9 cellular contexts compared by ENCODE assay signal in the genomic region with DNA sequence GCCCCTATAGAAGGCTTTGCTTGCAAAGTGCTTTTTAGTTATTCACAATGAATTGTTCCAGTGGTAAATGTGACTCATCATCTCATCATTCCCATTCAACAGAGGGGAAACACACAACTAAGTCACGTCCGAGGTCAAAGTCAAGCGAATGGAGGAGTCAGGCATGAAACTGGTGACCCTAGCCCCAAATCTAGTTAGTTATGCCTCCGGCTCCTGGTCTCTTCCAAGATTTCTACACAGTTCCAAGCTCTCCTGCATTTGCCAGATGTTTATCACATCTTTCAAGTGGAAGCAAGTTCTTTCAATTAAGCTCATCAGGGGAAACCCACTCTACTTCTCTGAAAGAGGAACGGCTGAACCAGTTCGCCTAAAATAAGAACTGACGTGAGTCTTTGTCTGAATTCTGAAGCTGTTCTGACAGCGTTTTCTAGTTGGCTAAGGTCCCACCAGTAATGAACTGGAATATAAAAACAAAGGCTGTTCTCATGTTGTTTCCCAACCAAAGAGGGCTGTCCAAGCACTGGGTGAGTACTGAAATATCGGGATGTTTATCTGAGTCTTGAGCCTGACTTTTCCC.
A peak's percentile ranks its signal among the peaks of the same experiment; 100 is the strongest.
DNase-seq lines count a peak whose midpoint lies in the region; ATAC-seq and TF ChIP-seq lines count a peak whose summit lies in the region.
"Had no signal": no experiment of that assay in that cellular context is flagged by ENCODE, and none has a peak within 500 bp of the region (broad histone marks: within the 10 kb centered on the region; RNA-seq: fewer than 3 reads in every experiment).

No MANE protein-coding gene starts in this region.

- DNase-seq in GM13976 (ENCODE audit: low spot score) (peak; percentile 71), RWPE2 (ENCODE audit: low spot score) (no peak), iris pigment epithelial cell (ENCODE audit: low read depth) (peak; percentile 31), NCI-H526 (lab: John Stamatoyannopoulos, UW) (no peak), BE2C (no peak)
- DNase-seq: naive B cell had no signal

- H3K4me3 ChIP-seq in RWPE2 (ENCODE audit: severe bottlenecking) (no peak overlapping the region), BE2C (ENCODE audit: low read depth, low read length) (no peak overlapping the region)

- in situ Hi-C loops in GM13976 (cut with MboI; ENCODE audit: low sequenced_read_pairs, unreplicated experiment), result no loop called here

- peak; percentile 83 for ATAC-seq in GM21786 (IDR thresholded peaks at IDR 0.05; ENCODE audit: unreplicated experiment)
- ATAC-seq in RWPE2 (ENCODE audit: low read depth), result peak; percentile 33; the same call in 2 of the 3 replicates
- ATAC-seq in HG03025 (IDR thresholded peaks at IDR 0.05; ENCODE audit: low FRiP score, unreplicated experiment), result no peak
- ATAC-seq in GM21423 (IDR thresholded peaks at IDR 0.05; ENCODE audit: unreplicated experiment), result no peak

- H3K9me3 ChIP-seq in RWPE2 (ENCODE audit: severe bottlenecking) (no peaks in the 10 kb centered on the region), BE2C (no peaks in the 10 kb centered on the region)

- H3K27me3 ChIP-seq in RWPE2 (ENCODE audit: insufficient read depth, poor library complexity, severe bottlenecking) (no peaks in the 10 kb centered on the region), BE2C (peaks cover 5% of the 10 kb centered on the region; the same call in 1 of the 2 replicates)

- no peak for TF ChIP-seq CTCF in GM13976 (IDR thresholded peaks at IDR 0.05; ENCODE audit: borderline replicate concordance, control extremely low read depth, extremely low read depth, insufficient read depth, missing control alignments)
- TF ChIP-seq CTCF in RWPE2 (IDR thresholded peaks at IDR 0.05; ENCODE audit: poor library complexity, severe bottlenecking), result no peak
- no peak for TF ChIP-seq CTCF in BE2C (IDR thresholded peaks at IDR 0.05; ENCODE audit: low read depth, low read length)

- H3K36me3 ChIP-seq in RWPE2 (ENCODE audit: low read depth) (no peaks in the 10 kb centered on the region), BE2C (no peaks in the 10 kb centered on the region)

- H3K27ac ChIP-seq in RWPE2 (ENCODE audit: poor library complexity, severe bottlenecking), result peak overlapping the region; percentile 20

- H3K4me1 ChIP-seq in RWPE2 (ENCODE audit: insufficient read depth, poor library complexity, severe bottlenecking), result peaks cover 12% of the 10 kb centered on the region
- no peaks in the 10 kb centered on the region for H3K4me1 ChIP-seq in BE2C

Comparison
In these comparisons a context has a peak if more than half of its experiments do, and no peak if none do; other contexts are left out.
1. DNase-seq: peak in GM13976 (single experiment) and iris pigment epithelial cell (single experiment); none in RWPE2 (single experiment), NCI-H526 (0 of 2) and BE2C (single experiment).
2. ATAC-seq: peak in GM21786 (single experiment) and RWPE2 (single experiment); none in HG03025 (single experiment) and GM21423 (single experiment).